In genomic region chr3:43696881-43697280, GRCh38 we compare ENCODE assay signal across 27 cellular contexts. TPM values are rescaled to one million over a fixed set of nuclear protein-coding genes. Genes with fewer than 3 reads are reported as not detected.
DNase-seq lines count a peak whose midpoint lies in the region; ATAC-seq, FAIRE-seq and TF ChIP-seq lines count a peak whose summit lies in the region.
"Had no signal": no experiment of that assay in that cellular context is flagged by ENCODE, and none has a peak within 500 bp of the region (broad histone marks: within the 10 kb centered on the region; RNA-seq: fewer than 3 reads in every experiment).

No MANE protein-coding gene starts in this region.

- H2AFZ ChIP-seq in Loucy (ENCODE audit: low read length), result no peak overlapping the region

- H3K27ac ChIP-seq in iPS-20b (ENCODE audit: low read length) (no peak overlapping the region), heart right ventricle (peak overlapping the region in 1 of 10 donors; percentile 48)

- peaks cover 48% of the 10 kb centered on the region for H3K4me1 ChIP-seq in Loucy (ENCODE audit: insufficient read depth, low read length, poor library complexity, severe bottlenecking)
- peaks cover 39% of the 10 kb centered on the region for H3K4me1 ChIP-seq in iPS-20b (ENCODE audit: insufficient read depth, low read length)
- peaks cover 0 to 49% (median 15%) of the 10 kb centered on the region in 9 donors for H3K4me1 ChIP-seq in heart right ventricle

- H3F3A ChIP-seq in Loucy (ENCODE audit: low read depth), result no peaks in the 10 kb centered on the region

- peak; percentile 51 for FAIRE-seq in GM19239 (lab: Jason Lieb, UNC)
- FAIRE-seq: GM12891, H54, HepG2, RCC 7860 had no signal

- 88 to 98% methylated on average over 1 of the region's 1 CpG for WGBS in heart right ventricle, 2 donors

- no peaks in the 10 kb centered on the region for H4K20me1 ChIP-seq in Loucy (ENCODE audit: insufficient read depth, low read length, poor library complexity, severe bottlenecking)

- H3K4me3 ChIP-seq in Loucy (ENCODE audit: low read length, poor library complexity, severe bottlenecking) (no peak overlapping the region), iPS-20b (ENCODE audit: low read length) (no peak overlapping the region), heart right ventricle (no peak overlapping the region)

- H3K79me2 ChIP-seq in Loucy (ENCODE audit: insufficient read depth, low read length), result peaks cover 62% of the 10 kb centered on the region

- no peak for DNase-seq in GM19239 (ENCODE audit: insufficient read length, low spot score)
- DNase-seq in renal cortical epithelial cell (ENCODE audit: low read depth), result peak; percentile 28
- no peak for DNase-seq in NCI-H1417 (lab: John Stamatoyannopoulos, UW)
- no peak for DNase-seq in NCI-H1105 (lab: John Stamatoyannopoulos, UW)
- DNase-seq in superior temporal gyrus (ENCODE audit: extremely low spot score), result no peak
- DNase-seq in heart right ventricle, result no peak
- DNase-seq: C1 segment of cervical spinal cord; Calu3; CD4-positive, alpha-beta memory T cell; DMS79 treated with DMSO at 0.1 percent for 48 hours; GF-D8; KBM-7; NCI-H1048; NCI-H1436; NCI-H187 treated with DMSO at 0.1 percent for 48 hours; NCI-H2107; NCI-H446; NCI-H524 treated with DMSO at 0.1 percent for 48 hours; NCI-H774; SIG-M5; SK-N-SH had no signal

- H3K27me3 ChIP-seq in Loucy (ENCODE audit: insufficient read depth, low read length, poor library complexity, severe bottlenecking) (no peaks in the 10 kb centered on the region), iPS-20b (ENCODE audit: insufficient read depth, low read length) (no peaks in the 10 kb centered on the region), heart right ventricle (no peaks in the 10 kb centered on the region)

- H3K36me3 ChIP-seq in Loucy (ENCODE audit: insufficient read depth, low read length) (peaks cover 10% of the 10 kb centered on the region; the same call in 1 of the 2 replicates), iPS-20b (ENCODE audit: insufficient read depth, low read depth, low read length) (peaks cover 4% of the 10 kb centered on the region; the same call in 1 of the 2 replicates), heart right ventricle (peaks cover 0 to 29% (median 0%) of the 10 kb centered on the region in 9 donors)

- peak overlapping the region; percentile 60 for H3K4me2 ChIP-seq in Loucy (ENCODE audit: low read depth, low read length, poor library complexity, severe bottlenecking)
- H3K4me2 ChIP-seq: SK-N-SH had no signal

- no peaks in the 10 kb centered on the region for H3K9me3 ChIP-seq in Loucy (ENCODE audit: insufficient read depth, low read depth, low read length)
- no peaks in the 10 kb centered on the region for H3K9me3 ChIP-seq in iPS-20b (ENCODE audit: insufficient read depth, low read depth, low read length)
- no peaks in the 10 kb centered on the region for H3K9me3 ChIP-seq in heart right ventricle
- H3K9me3 ChIP-seq: SK-N-SH had no signal

- intact Hi-C loops in heart right ventricle (cut with DNase I), result loop anchor here in 1 of 10 donors (10.0 kb wide), 1 partner anchor 58 kb away; no protein-coding TSS in a partner anchor

- H3K9ac ChIP-seq in Loucy (ENCODE audit: low read depth, low read length, poor library complexity, severe bottlenecking) (peak overlapping the region; percentile 29), iPS-20b (ENCODE audit: low read depth, low read length) (0 out of 2 replicates have a peak overlapping the region, but pooled peaks have one; percentile 13)
- H3K9ac ChIP-seq: SK-N-SH had no signal

- no peak for ATAC-seq in heart right ventricle
- ATAC-seq: HepG2 had no signal

- TF ChIP-seq CTCF in Loucy (conservative IDR thresholded peaks at IDR 0.05; ENCODE audit: low read length), result no peak
- TF ChIP-seq CTCF in heart right ventricle (IDR thresholded peaks at IDR 0.05), result no peak

- H3K9me2 ChIP-seq in Loucy (replicated peaks; ENCODE audit: low read depth, low read length), result no peaks in the 10 kb centered on the region
- H3K9me2 ChIP-seq: SK-N-SH had no signal

RNA-seq across cellular contexts. Expression of gene ABHD5, which starts 6.1 kb away (rescaled TPM):
- total RNA-seq in renal cortical epithelial cell (34.6 and 39.9 TPM in 2 replicates), heart right ventricle (10 to 100 TPM; 23.0 to 30.9 (median 28.0) TPM)
- 10 to 100 TPM in 1 of 2 donors, 1 to 10 TPM in 1; 6.5 to 40.1 TPM for polyA plus RNA-seq in heart right ventricle
